ENCODE assay signal across 9 cellular contexts in the genomic region with DNA sequence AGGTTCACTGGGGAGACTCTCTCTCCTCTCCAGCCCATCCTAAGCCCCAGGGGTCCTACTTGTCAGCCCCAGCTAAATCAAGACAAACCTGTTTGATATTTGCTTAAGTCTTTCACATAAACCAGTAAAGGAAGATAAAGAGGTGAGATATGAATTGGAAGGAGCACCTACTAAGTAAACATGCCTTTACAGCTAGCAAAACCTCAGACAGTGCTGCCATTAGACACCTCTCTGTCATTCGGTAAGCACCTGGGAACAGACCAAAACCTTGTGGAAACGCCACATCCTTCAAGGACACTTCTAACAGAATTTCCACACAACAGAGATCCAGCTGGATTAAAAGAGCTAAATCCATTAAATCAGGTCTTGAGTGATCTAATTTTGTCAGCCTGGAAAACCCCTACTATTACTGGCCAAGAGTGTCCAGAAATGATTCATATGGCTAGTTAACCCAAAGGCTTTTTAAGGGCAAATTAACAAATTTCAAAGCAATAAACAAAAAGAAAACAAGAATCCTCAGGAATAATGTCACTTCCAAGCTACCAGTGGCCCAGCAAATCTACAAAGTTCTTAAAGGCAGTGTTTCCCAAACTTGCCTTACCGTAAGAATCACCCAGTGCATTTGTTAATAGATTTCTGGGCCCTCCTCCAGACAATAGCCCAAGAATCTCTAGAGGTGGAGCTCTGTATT. TPM values are rescaled to one million over a fixed set of nuclear protein-coding genes. Genes with fewer than 3 reads are reported as not detected.
DNase-seq lines count a peak whose midpoint lies in the region; ATAC-seq and TF ChIP-seq lines count a peak whose summit lies in the region.
"Had no signal": no experiment of that assay in that cellular context is flagged by ENCODE, and none has a peak within 500 bp of the region (broad histone marks: within the 10 kb centered on the region; RNA-seq: fewer than 3 reads in every experiment).

No MANE protein-coding gene starts in this region.

- no peak overlapping the region for H3K23ac ChIP-seq in mesendoderm (ENCODE audit: low read length)

- H2BK5ac ChIP-seq in mesendoderm (ENCODE audit: low read length): no peak overlapping the region

- peak overlapping the region in 7 of 10 donors; percentile 3 to 99 (median 36) for H3K27ac ChIP-seq in heart right ventricle
- no peak overlapping the region for H3K27ac ChIP-seq in right cardiac atrium (ENCODE audit: low read length)
- H3K27ac ChIP-seq in mesendoderm (ENCODE audit: low read depth, low read length): no peak overlapping the region
- peak overlapping the region; percentile 98 for H3K27ac ChIP-seq in vagina
- no peak overlapping the region for H3K27ac ChIP-seq in caudate nucleus (ENCODE audit: low read depth, low read length)

- H3K9ac ChIP-seq in mesendoderm (ENCODE audit: low read length): peak overlapping the region; percentile 27

- H3K4me1 ChIP-seq in heart right ventricle: peaks cover 0 to 66% (median 29%) of the 10 kb centered on the region in 9 donors
- H3K4me1 ChIP-seq in right cardiac atrium (ENCODE audit: control insufficient read depth, insufficient read depth, low read length): peaks cover 12% of the 10 kb centered on the region
- peaks cover 6% of the 10 kb centered on the region for H3K4me1 ChIP-seq in mesendoderm (ENCODE audit: control insufficient read depth, low read depth, low read length)
- H3K4me1 ChIP-seq in vagina: peaks cover 47% of the 10 kb centered on the region

- peak overlapping the region in 1 of 10 donors; percentile 1 for H3K4me3 ChIP-seq in heart right ventricle
- no peak overlapping the region for H3K4me3 ChIP-seq in right cardiac atrium (ENCODE audit: low read length)
- no peak overlapping the region for H3K4me3 ChIP-seq in astrocyte of the spinal cord (ENCODE audit: low read depth, low read length)
- no peak overlapping the region for H3K4me3 ChIP-seq in mesendoderm (ENCODE audit: low read length)
- no peak overlapping the region for H3K4me3 ChIP-seq in vagina

- TF ChIP-seq POLR2A in vagina (IDR thresholded peaks at IDR 0.05): no peak

- H3K18ac ChIP-seq in mesendoderm (ENCODE audit: low read length): no peak overlapping the region

- no peak overlapping the region for H3K56ac ChIP-seq in mesendoderm (ENCODE audit: low read length)

- no peak for DNase-seq in heart right ventricle
- DNase-seq in right cardiac atrium: no peak
- DNase-seq in astrocyte of the spinal cord (ENCODE audit: low read depth, low spot score): peak; percentile 58
- peak; percentile 58 for DNase-seq in mesendoderm
- no peak for DNase-seq in vagina (ENCODE audit: extremely low spot score in 2 of 2)
- no peak for DNase-seq in dedifferentiated amniotic fluid mesenchymal stem cell (ENCODE audit: extremely low spot score)
- no peak for DNase-seq in caudate nucleus (lab: John Stamatoyannopoulos, UW)

- H3K9me3 ChIP-seq in heart right ventricle: peaks cover 0 to 30% (median 10%) of the 10 kb centered on the region in 11 donors
- no peaks in the 10 kb centered on the region for H3K9me3 ChIP-seq in right cardiac atrium (ENCODE audit: control insufficient read depth, low read length)
- H3K9me3 ChIP-seq in vagina: no peaks in the 10 kb centered on the region

- H3K79me2 ChIP-seq in mesendoderm (ENCODE audit: control insufficient read depth, insufficient read depth, low read length): peaks cover 21% of the 10 kb centered on the region

- H3K79me1 ChIP-seq in mesendoderm (ENCODE audit: low read length): peaks cover 15% of the 10 kb centered on the region

- intact Hi-C loops in heart right ventricle (cut with DNase I): loop anchor here in 1 of 10 donors (10.0 kb wide), 1 partner anchor 806 kb away; the partner anchor contains the start of gene FTH1
- intact Hi-C loops in right cardiac atrium (cut with DNase I): no loop called here
- intact Hi-C loops in vagina (cut with DNase I): no loop called here

- ATAC-seq in heart right ventricle (no peak), right cardiac atrium (no peak), HG02884 (IDR thresholded peaks at IDR 0.05; ENCODE audit: unreplicated experiment) (no peak)

- H3K4me2 ChIP-seq in mesendoderm (ENCODE audit: low read length): no peak overlapping the region

- no peak overlapping the region for H4K5ac ChIP-seq in mesendoderm (ENCODE audit: low read length)

- TF ChIP-seq CTCF in heart right ventricle (IDR thresholded peaks at IDR 0.05): no peak
- TF ChIP-seq CTCF in astrocyte of the spinal cord (IDR thresholded peaks at IDR 0.05; ENCODE audit: low read depth, low read length): no peak
- no peak for TF ChIP-seq CTCF in vagina (IDR thresholded peaks at IDR 0.05)

- H3K27me3 ChIP-seq in heart right ventricle: no peaks in the 10 kb centered on the region
- H3K27me3 ChIP-seq in right cardiac atrium (ENCODE audit: control insufficient read depth, insufficient read depth): no peaks in the 10 kb centered on the region
- no peaks in the 10 kb centered on the region for H3K27me3 ChIP-seq in mesendoderm (ENCODE audit: insufficient read depth, low read length, poor library complexity)
- H3K27me3 ChIP-seq in vagina: no peaks in the 10 kb centered on the region

- H4K8ac ChIP-seq in mesendoderm (ENCODE audit: low read depth, low read length): no peak overlapping the region

- H3K4ac ChIP-seq in mesendoderm (ENCODE audit: low read depth, low read length): no peak overlapping the region

- no peak overlapping the region for H2AK5ac ChIP-seq in mesendoderm (ENCODE audit: low read length)

- no peak overlapping the region for H2BK120ac ChIP-seq in mesendoderm (ENCODE audit: low read depth, low read length)

- peaks cover 0 to 17% (median 0%) of the 10 kb centered on the region in 9 donors for H3K36me3 ChIP-seq in heart right ventricle
- H3K36me3 ChIP-seq in mesendoderm (ENCODE audit: control insufficient read depth, insufficient read depth, low read length): no peaks in the 10 kb centered on the region
- no peaks in the 10 kb centered on the region for H3K36me3 ChIP-seq in vagina

- in situ Hi-C loops in astrocyte of the spinal cord (cut with HindIII; ENCODE audit: low sequenced_read_pairs): no loop called here

- WGBS in heart right ventricle, 2 donors: 34 to 37% methylated on average over 3 of the region's 3 CpGs
- WGBS in right cardiac atrium: 38% methylated on average over 3 of the region's 3 CpGs
- no CpG with 5 or more reads among the region's 3 CpGs for WGBS in mesendoderm (ENCODE audit: extremely low coverage, insufficient coverage, low lambda C conversion rate)

- H2BK15ac ChIP-seq in mesendoderm (replicated peaks; ENCODE audit: low read depth): no peak overlapping the region

RNA-seq across cellular contexts. Expression of gene VPS37C, which starts 2.4 kb away (rescaled TPM):
- total RNA-seq in heart right ventricle (10 to 100 TPM; 10.6 to 21.8 (median 15.5) TPM), right cardiac atrium (10 to 100 TPM; 17.6 to 25.4 (median 19.6) TPM), vagina (15.7 TPM)
- polyA plus RNA-seq in heart right ventricle (10 to 100 TPM in 1 of 2 donors, 1 to 10 TPM in 1; 7.7 to 18.6 TPM), right cardiac atrium (14.6 TPM)
- polyA plus RNA-seq in mesendoderm (2013, experiment 1 of 2): 14.1 TPM
- polyA plus RNA-seq in mesendoderm (2013, experiment 2 of 2): 14.8 TPM

RNA-seq across cellular contexts. Expression of gene PGA3, which starts 44.5 kb away (rescaled TPM):
- under 1 TPM in 4 of 10 donors, not detected in 6; 0.18 to 0.92 (median 0.45) TPM for total RNA-seq in heart right ventricle
- polyA plus RNA-seq in heart right ventricle: 1 to 10 TPM; 1.0 to 3.4 TPM
- total RNA-seq in right cardiac atrium: 1 to 10 TPM in 3 of 4 donors, under 1 TPM in 1; 0.59 to 2.5 (median 1.6) TPM
- 1.7 TPM for polyA plus RNA-seq in right cardiac atrium
- polyA plus RNA-seq in mesendoderm (2013, experiment 1 of 2): 0.04 TPM
- 0.06 TPM for polyA plus RNA-seq in mesendoderm (2013, experiment 2 of 2)
- 2.5 TPM for total RNA-seq in vagina
- total RNA-seq: HT1080 had no signal

RNA-seq across cellular contexts. Expression of gene CD5, which starts 56.5 kb away (rescaled TPM):
- 1 to 10 TPM in 1 of 10 donors, under 1 TPM in 6, not detected in 3; 0.07 to 5.7 (median 0.38) TPM for total RNA-seq in heart right ventricle
- polyA plus RNA-seq in heart right ventricle: under 1 TPM in 1 of 2 donors, not detected in 1; 0.12 TPM
- under 1 TPM; 0.25 to 0.72 (median 0.40) TPM for total RNA-seq in right cardiac atrium
- 0.05 TPM for polyA plus RNA-seq in right cardiac atrium
- not detected for polyA plus RNA-seq in mesendoderm (2013, experiment 1 of 2)
- polyA plus RNA-seq in mesendoderm (2013, experiment 2 of 2): not detected
- total RNA-seq in vagina: 0.98 TPM
- total RNA-seq: HT1080 had no signal

Comparison
In these comparisons a context has a peak if more than half of its experiments do, and no peak if none do; other contexts are left out.
1. H3K27ac ChIP-seq: peak in heart right ventricle (7 of 10) and vagina (single experiment); none in right cardiac atrium (single experiment), mesendoderm (single experiment) and caudate nucleus (single experiment).
2. DNase-seq: peak in astrocyte of the spinal cord (single experiment) and mesendoderm (single experiment); none in heart right ventricle (0 of 2), right cardiac atrium (0 of 3), vagina (0 of 2), dedifferentiated amniotic fluid mesenchymal stem cell (single experiment) and caudate nucleus (0 of 61).